Comparison of ENCODE assay signal across 32 cellular contexts in the genomic region with DNA sequence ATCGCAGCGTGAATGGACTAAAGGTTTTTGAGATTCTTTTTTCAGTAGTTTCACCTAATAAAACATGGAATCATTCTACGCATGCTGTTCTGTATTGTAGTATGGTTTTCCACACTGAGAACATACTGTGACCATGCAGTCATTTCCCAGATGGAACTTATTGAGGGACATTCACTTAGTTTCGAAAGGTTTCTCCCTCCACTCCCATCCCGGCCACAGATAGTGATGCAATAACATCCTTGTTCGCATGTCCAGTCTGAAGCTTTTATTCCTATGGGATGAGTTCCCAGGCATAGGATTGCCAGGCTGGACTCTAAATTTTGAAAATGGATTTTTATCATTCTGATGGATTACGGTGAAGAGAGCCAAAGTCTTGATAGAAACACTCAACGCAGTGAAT.
"Had no signal": no experiment of that assay in that cellular context is flagged by ENCODE, and none has a peak within 500 bp of the region (broad histone marks: within the 10 kb centered on the region; RNA-seq: fewer than 3 reads in every experiment).

No MANE protein-coding gene starts in this region.

- H3K4me3 Mint-ChIP-seq: endodermal cell; immature natural killer cell; mesothelial cell of epicardium; naive B cell; natural killer cell treated with Interleukin-12 subunit alpha and Interleukin-12 subunit beta and Interleukin-15 and Interleukin-18, amount 100 ng/mL, for 72 hours; neural crest cell; stimulated activated effector memory CD8-positive, alpha-beta T cell treated with anti-CD3 and anti-CD28 coated beads, Interleukin-12 subunit alpha, Interleukin-12 subunit beta, amount 100 ng/mL, for 72 hours; type B pancreatic cell had no signal

- FAIRE-seq: urothelium cell line had no signal

- H3K27me3 Mint-ChIP-seq: naive B cell; natural killer cell treated with Interleukin-12 subunit alpha and Interleukin-12 subunit beta and Interleukin-15 and Interleukin-18, amount 100 ng/mL, for 72 hours; progenitor cell of endocrine pancreas; type B pancreatic cell had no signal

- H3K4me1 ChIP-seq: parathyroid adenoma, testis, tibial artery had no signal

- ATAC-seq: esophagus mucosa; left colon; left ventricle myocardium superior; mucosa of descending colon; natural killer cell treated with Interleukin-12 subunit alpha and Interleukin-12 subunit beta and Interleukin-15 and Interleukin-18, amount 100 ng/mL, for 72 hours; sciatic nerve; stimulated activated effector memory CD8-positive, alpha-beta T cell treated with anti-CD3 and anti-CD28 coated beads, Interleukin-12 subunit alpha, Interleukin-12 subunit beta, amount 100 ng/mL, for 72 hours had no signal

- H3K27ac ChIP-seq: epithelial cell of prostate, neutrophil, parathyroid adenoma, testis, tibial artery had no signal

- H2AFZ ChIP-seq: parathyroid adenoma had no signal

- H3K27me3 ChIP-seq: neutrophil, testis, tibial artery had no signal

- H3K4me1 Mint-ChIP-seq: immature natural killer cell; stimulated activated effector memory CD8-positive, alpha-beta T cell treated with anti-CD3 and anti-CD28 coated beads, Interleukin-12 subunit alpha, Interleukin-12 subunit beta, amount 100 ng/mL, for 72 hours had no signal

- H3K36me3 ChIP-seq: neutrophil, tibial artery had no signal

- H3K36me3 Mint-ChIP-seq: immature natural killer cell; mesothelial cell of epicardium; naive B cell; natural killer cell treated with Interleukin-12 subunit alpha and Interleukin-12 subunit beta and Interleukin-15 and Interleukin-18, amount 100 ng/mL, for 72 hours; stimulated activated effector memory CD8-positive, alpha-beta T cell treated with anti-CD3 and anti-CD28 coated beads, Interleukin-12 subunit alpha, Interleukin-12 subunit beta, amount 100 ng/mL, for 72 hours had no signal

- H3K9ac ChIP-seq: parathyroid adenoma had no signal

- H3K9me3 Mint-ChIP-seq: endodermal cell; immature natural killer cell; naive B cell; natural killer cell treated with Interleukin-12 subunit alpha and Interleukin-12 subunit beta and Interleukin-15 and Interleukin-18, amount 100 ng/mL, for 72 hours; stimulated activated effector memory CD8-positive, alpha-beta T cell treated with anti-CD3 and anti-CD28 coated beads, Interleukin-12 subunit alpha, Interleukin-12 subunit beta, amount 100 ng/mL, for 72 hours; type B pancreatic cell had no signal

- H3K4me3 ChIP-seq: mucosa of descending colon, testis, tibial artery had no signal

- H3K27ac Mint-ChIP-seq: endodermal cell; immature natural killer cell; mesothelial cell of epicardium; naive B cell; natural killer cell treated with Interleukin-12 subunit alpha and Interleukin-12 subunit beta and Interleukin-15 and Interleukin-18, amount 100 ng/mL, for 72 hours; progenitor cell of endocrine pancreas; stimulated activated effector memory CD8-positive, alpha-beta T cell treated with anti-CD3 and anti-CD28 coated beads, Interleukin-12 subunit alpha, Interleukin-12 subunit beta, amount 100 ng/mL, for 72 hours; type B pancreatic cell had no signal

- DNase-seq: cerebellar nuclear complex; cortex of kidney; effector CD8-positive, alpha-beta T cell; endodermal cell; foreskin melanocyte; hypothalamus; immature natural killer cell; islet precursor cell; kidney glomerular epithelial cell; left colon; left ventricle myocardium superior; mesenchymal stem cell; mucosa of descending colon; naive B cell; stimulated activated CD4-positive, alpha-beta T cell treated with anti-CD3 and anti-CD28 coated beads, Interleukin-2, amount 100 ng/mL, for 24 hours; stimulated activated CD4-positive, alpha-beta T cell treated with anti-CD3 and anti-CD28 coated beads, Interleukin-4, amount 100 ng/mL, for 24 hours; stimulated activated naive CD4-positive, alpha-beta T cell treated with Interleukin-2 at 50 U/mL for 16 hours; substantia nigra; testis; tibial artery had no signal

- H3K9me3 ChIP-seq: mucosa of descending colon, neutrophil, testis, tibial artery had no signal

- H3K79me2 ChIP-seq: parathyroid adenoma had no signal
